19 cellular contexts compared by ENCODE assay signal in genomic region chrX:118272237-118272636, GRCh38.
DNase-seq lines count a peak whose midpoint lies in the region; ATAC-seq, FAIRE-seq and TF ChIP-seq lines count a peak whose summit lies in the region.
"Had no signal": no experiment of that assay in that cellular context is flagged by ENCODE, and none has a peak within 500 bp of the region (broad histone marks: within the 10 kb centered on the region; RNA-seq: fewer than 3 reads in every experiment).

No MANE protein-coding gene starts in this region.

- TF ChIP-seq CTCF in A549 (IDR thresholded peaks at IDR 0.05) (no peak), fibroblast of pulmonary artery (IDR thresholded peaks at IDR 0.05; ENCODE audit: low read length, missing control alignments) (no peak), psoas muscle (IDR thresholded peaks at IDR 0.05) (no peak)

- ATAC-seq in A549 (no peak), GM18519 (IDR thresholded peaks at IDR 0.05; ENCODE audit: low FRiP score, unreplicated experiment) (no peak), psoas muscle (no peak)
- ATAC-seq: activated T-cell treated with anti-CD3 and anti-CD28 coated beads, Interleukin-2, amount 50 U/mL, for 4 hours; heart right ventricle; mucosa of descending colon; stimulated activated naive B cell treated with anti-CD40 and anti-IgM and Interleukin-4, amounts not matched to agents 10 μg/mL and 1 μg/mL and 100 μg/mL, for 72 hours had no signal

- CTCF ChIA-PET in A549 (lab: Yijun Ruan, JAX) = interaction anchor here (1.1 kb wide), 1 partner anchor 18 kb away, joined by 5 read pairs; no protein-coding TSS in a partner anchor

- no peaks in the 10 kb centered on the region for H3K79me2 ChIP-seq in Karpas-422 (ENCODE audit: low read length)

- H3K9me3 ChIP-seq in A549 (no peaks in the 10 kb centered on the region), Karpas-422 (ENCODE audit: low read length) (no peaks in the 10 kb centered on the region), psoas muscle (no peaks in the 10 kb centered on the region)
- H3K9me3 ChIP-seq: heart right ventricle, mucosa of descending colon, sigmoid colon had no signal

- FAIRE-seq in A549 (lab: Jason Lieb, UNC) = peak; percentile 85

- DNase-seq in A549 (ENCODE audit: low read depth in 1 of 2, low spot score in 1 of 2) = no peak
- DNase-seq in M059J (ENCODE audit: low read depth) = peak; percentile 21
- DNase-seq in amniotic epithelial cell (ENCODE audit: low read depth) = peak; percentile 29
- DNase-seq in fibroblast of pulmonary artery (ENCODE audit: low read depth) = peak; percentile 41
- no peak for DNase-seq in Karpas-422
- DNase-seq in psoas muscle = no peak
- no peak for DNase-seq in NCI-H774 (lab: John Stamatoyannopoulos, UW)
- DNase-seq: activated CD4-positive, alpha-beta T cell treated with anti-CD3 and anti-CD28 coated beads, Interleukin-2, amount 50 U/mL, for 1 hour; activated naive CD8-positive, alpha-beta T cell treated with anti-CD3 and anti-CD28 coated beads, Interleukin-2, amount 10 ng/mL, durations not matched to agents 7 days and 5 days; activated T-cell treated with anti-CD3 and anti-CD28 coated beads, Interleukin-2, amount 50 U/mL, for 4 hours; cerebellar nuclear complex; COR-L47; heart right ventricle; HFFc6; mucosa of descending colon; NCI-H1105; sigmoid colon; stimulated activated naive B cell treated with anti-CD40 and anti-IgM and Interleukin-4, amounts not matched to agents 10 μg/mL and 1 μg/mL and 100 μg/mL, for 72 hours had no signal

- H3K9me2 ChIP-seq in Karpas-422 (replicated peaks; ENCODE audit: insufficient read depth, low read length) = no peaks in the 10 kb centered on the region

- H3K4me2 ChIP-seq in A549 (no peak overlapping the region), Karpas-422 (ENCODE audit: low read depth, low read length, poor library complexity, severe bottlenecking) (no peak overlapping the region)

- no peak overlapping the region for H2AFZ ChIP-seq in Karpas-422 (ENCODE audit: low read length)

- no peak for TF ChIP-seq POLR2A in A549 (IDR thresholded peaks at IDR 0.05; ENCODE audit: low read length)

- no peaks in the 10 kb centered on the region for H4K20me1 ChIP-seq in Karpas-422 (ENCODE audit: insufficient read depth, low read depth, low read length)

- POLR2A ChIA-PET in A549 (lab: Yijun Ruan, JAX) = no interaction called here

- H3K9ac ChIP-seq in Karpas-422 (ENCODE audit: low read length) = no peak overlapping the region

- TF ChIP-seq EP300 in A549 (IDR thresholded peaks at IDR 0.05) = no peak

- TF ChIP-seq RAD21 in A549 (conservative IDR thresholded peaks at IDR 0.05 in 1 of 2, IDR thresholded peaks at IDR 0.05 in 1 of 2) = no peak

- H3K27ac ChIP-seq in A549 (no peak overlapping the region), Karpas-422 (ENCODE audit: low read length) (no peak overlapping the region), psoas muscle (no peak overlapping the region)
- H3K27ac ChIP-seq: heart right ventricle, sigmoid colon had no signal

- H3K4me1 ChIP-seq in A549 (no peaks in the 10 kb centered on the region), Karpas-422 (ENCODE audit: low read length) (no peaks in the 10 kb centered on the region), psoas muscle (no peaks in the 10 kb centered on the region)
- H3K4me1 ChIP-seq: heart right ventricle, sigmoid colon had no signal

- H3K27me3 ChIP-seq in Karpas-422 (ENCODE audit: low read length) (no peaks in the 10 kb centered on the region), psoas muscle (ENCODE audit: insufficient read depth in 3 of 3, low read length in 2 of 3) (no peaks in the 10 kb centered on the region)
- H3K27me3 ChIP-seq: sigmoid colon had no signal

- intact Hi-C loops in psoas muscle (cut with DNase I) = no loop called here

- no peaks in the 10 kb centered on the region for H3K36me3 ChIP-seq in Karpas-422 (ENCODE audit: insufficient read depth, low read length)
- no peaks in the 10 kb centered on the region for H3K36me3 ChIP-seq in psoas muscle (ENCODE audit: insufficient read depth in 1 of 2, low read depth in 1 of 2)
- H3K36me3 ChIP-seq: heart right ventricle, sigmoid colon had no signal

- no peak overlapping the region for H3K4me3 ChIP-seq in A549
- H3K4me3 ChIP-seq in fibroblast of pulmonary artery (replicated peaks; ENCODE audit: low read depth, low read length) = no peak overlapping the region
- no peak overlapping the region for H3K4me3 ChIP-seq in Karpas-422 (ENCODE audit: low read length)
- no peak overlapping the region for H3K4me3 ChIP-seq in psoas muscle
- H3K4me3 ChIP-seq: heart right ventricle, mucosa of descending colon, sigmoid colon had no signal

TF ChIP-seq in A549, 52 proteins besides CTCF, POLR2A, EP300 and RAD21:
- no peak for TF ChIP-seq FOSL2 (IDR thresholded peaks at IDR 0.05)
- TF ChIP-seq FOSL2 (CRISPR knock-in tag; IDR thresholded peaks at IDR 0.05) = peak; percentile 80
- TF ChIP-seq MAX (IDR thresholded peaks at IDR 0.05) = no peak
- TF ChIP-seq SMC3 (IDR thresholded peaks at IDR 0.05) = no peak
- TF ChIP-seq RCOR1 (IDR thresholded peaks at IDR 0.05; ENCODE audit: low read depth, low read length) = no peak
- no peak for TF ChIP-seq KDM1A (IDR thresholded peaks at IDR 0.05; ENCODE audit: low read depth)
- no peak for TF ChIP-seq HOXA7 (CRISPR knock-in tag; IDR thresholded peaks at IDR 0.05)
TF ChIP-seq in A549: peak in this region for 1.

Comparison
In these comparisons a context has a peak if more than half of its experiments do, and no peak if none do; other contexts are left out.
1. DNase-seq: peak in M059J (single experiment), amniotic epithelial cell (single experiment) and fibroblast of pulmonary artery (single experiment); none in A549 (0 of 2), Karpas-422 (single experiment), psoas muscle (0 of 2) and NCI-H774 (single experiment).